4 cellular contexts compared by ENCODE assay signal in genomic region chr3:183570191-183570590, GRCh38. TPM values are rescaled to one million over a fixed set of nuclear protein-coding genes. Genes with fewer than 3 reads are reported as not detected.
"Had no signal": no experiment of that assay in that cellular context is flagged by ENCODE, and none has a peak within 500 bp of the region (broad histone marks: within the 10 kb centered on the region; RNA-seq: fewer than 3 reads in every experiment).

No MANE protein-coding gene starts in this region.

RNA-seq across cellular contexts. Expression of gene KLHL6, which starts 14.7 kb away (rescaled TPM):
- total RNA-seq: M059J, PC-3, SJSA1 had no signal
- polyA plus RNA-seq: SK-N-SH had no signal
